8 cellular contexts compared by ENCODE assay signal in genomic region chr2:11155326-11156059, GRCh38. TPM values are rescaled to one million over a fixed set of nuclear protein-coding genes. Genes with fewer than 3 reads are reported as not detected.
DNase-seq lines count a peak whose midpoint lies in the region; ATAC-seq and TF ChIP-seq lines count a peak whose summit lies in the region.

Gene SLC66A3 (plus strand): TSS chr2:11155467. CDS start chr2:11155547, 80 bp downstream.

- H3K4me1 Mint-ChIP-seq in mesothelial cell of epicardium (peaks cover 5% of the 10 kb centered on the region), type B pancreatic cell (ENCODE audit: unreplicated experiment) (peaks cover 10% of the 10 kb centered on the region)

- TF ChIP-seq CTCF in mesothelial cell of epicardium (IDR thresholded peaks at IDR 0.05; ENCODE audit: unreplicated experiment) (no peak), type B pancreatic cell (conservative IDR thresholded peaks at IDR 0.05) (peak; percentile 26)

- H3K4me3 Mint-ChIP-seq in mesothelial cell of epicardium (peak within 1 kb of the TSS; percentile 69), type B pancreatic cell (peak within 1 kb of the TSS; percentile 79)

- H3K27me3 Mint-ChIP-seq in mesothelial cell of epicardium (ENCODE audit: low read depth) = peaks cover 46% of the 10 kb centered on the region
- peaks cover 18% of the 10 kb centered on the region for H3K27me3 Mint-ChIP-seq in type B pancreatic cell

- H3K36me3 Mint-ChIP-seq in mesothelial cell of epicardium (no peaks in the 10 kb centered on the region), type B pancreatic cell (no peaks in the 10 kb centered on the region)

- H3K27ac Mint-ChIP-seq in mesothelial cell of epicardium = peak within 1 kb of the TSS; percentile 82
- H3K27ac Mint-ChIP-seq in type B pancreatic cell = peak within 1 kb of the TSS; percentile 71

- no peaks in the 10 kb centered on the region for H3K9me3 Mint-ChIP-seq in mesothelial cell of epicardium
- H3K9me3 Mint-ChIP-seq in type B pancreatic cell = no peaks in the 10 kb centered on the region

- peak in 2 of 3 donors; percentile 33 to 64 for DNase-seq in stimulated activated CD4-positive, alpha-beta T cell treated with anti-CD3 and anti-CD28 coated beads, TNF-alpha, amount 100 ng/mL, for 48 hours (ENCODE audit: low read depth in 3 of 3)
- no peak for DNase-seq in stimulated activated CD4-positive, alpha-beta T cell treated with anti-CD3 and anti-CD28 coated beads, Interleukin-15, amount 100 ng/mL, for 24 hours
- peak; percentile 91 for DNase-seq in NCI-H1048 (lab: John Stamatoyannopoulos, UW)
- DNase-seq in SKM-1 (lab: John Stamatoyannopoulos, UW; ENCODE audit: unreplicated experiment) = peak; percentile 77
- DNase-seq in dermis microvascular lymphatic vessel endothelial cell (ENCODE audit: low read depth in 2 of 2) = peak; percentile 60 to 93
- DNase-seq in mesothelial cell of epicardium (ENCODE audit: low spot score in 2 of 2, unreplicated experiment in 2 of 2) = peak in 1 of 2 experiments; percentile 93
- no peak for DNase-seq in type B pancreatic cell (ENCODE audit: extremely low spot score, unreplicated experiment)

- peak; percentile 80 for ATAC-seq in HG02763 (IDR thresholded peaks at IDR 0.05; ENCODE audit: unreplicated experiment)

RNA-seq across cellular contexts. Expression of gene SLC66A3, which starts in this region (rescaled TPM):
- total RNA-seq in dermis microvascular lymphatic vessel endothelial cell = 36.7 and 42.1 TPM in 2 replicates
- 6.0 to 7.3 TPM (median 6.3 TPM) in 3 replicates for total RNA-seq in mesothelial cell of epicardium
- 6.3 and 6.5 TPM in 2 replicates for total RNA-seq in type B pancreatic cell (ENCODE audit: low replicate concordance)

Comparison
In these comparisons a context has a peak if more than half of its experiments do, and no peak if none do; other contexts are left out.
1. DNase-seq: peak in stimulated activated CD4-positive, alpha-beta T cell treated with anti-CD3 and anti-CD28 coated beads, TNF-alpha, amount 100 ng/mL, for 48 hours (2 of 3), NCI-H1048 (single experiment), SKM-1 (single experiment) and dermis microvascular lymphatic vessel endothelial cell (2 of 2); none in stimulated activated CD4-positive, alpha-beta T cell treated with anti-CD3 and anti-CD28 coated beads, Interleukin-15, amount 100 ng/mL, for 24 hours (single experiment) and type B pancreatic cell (single experiment).